ENCODE assay signal across 17 cellular contexts in the genomic region with DNA sequence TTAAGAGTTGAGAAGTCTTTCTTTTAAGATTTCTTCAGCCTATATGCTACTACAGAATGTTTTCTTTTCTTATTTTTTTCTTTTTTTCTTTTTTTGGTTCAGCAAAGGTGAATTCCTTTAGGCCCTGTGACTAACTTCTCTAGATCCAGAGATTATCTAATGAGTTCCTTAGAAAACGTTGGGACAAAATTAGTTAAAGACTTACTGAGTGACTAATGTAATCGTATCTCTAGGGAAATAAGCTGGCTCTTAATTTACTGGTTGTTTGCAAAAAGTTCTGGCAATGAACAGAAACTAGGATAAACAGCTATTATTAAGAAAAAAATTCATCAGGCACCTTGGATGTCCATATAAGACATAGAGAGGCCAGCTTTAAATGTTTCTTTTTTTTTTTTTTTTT. TPM values are rescaled to one million over a fixed set of nuclear protein-coding genes. Genes with fewer than 3 reads are reported as not detected.
"Had no signal": no experiment of that assay in that cellular context is flagged by ENCODE, and none has a peak within 500 bp of the region (broad histone marks: within the 10 kb centered on the region; RNA-seq: fewer than 3 reads in every experiment).

No MANE protein-coding gene starts in this region.

- H3K27me3 ChIP-seq: breast epithelium, esophagus squamous epithelium, stomach had no signal

- H3K27ac ChIP-seq: esophagus squamous epithelium, stomach had no signal

- ATAC-seq: activated naive CD4-positive, alpha-beta T cell treated with anti-CD3 and anti-CD28 coated beads, Interleukin-2, amount 50 U/mL, for 72 hours; left colon had no signal

- H3K4me1 ChIP-seq: breast epithelium, esophagus squamous epithelium, stomach had no signal

- H3K4me3 ChIP-seq: breast epithelium, esophagus squamous epithelium, stomach had no signal

- H3K9me3 ChIP-seq: breast epithelium, esophagus squamous epithelium, stomach had no signal

- DNase-seq: activated CD4-positive, alpha-beta T cell treated with anti-CD3 and anti-CD28 coated beads, Interleukin-2, amount 50 U/mL, for 1 hour; activated effector memory CD4-positive, alpha-beta T cell treated with Interleukin-2 at 50 U/mL for 16 hours; activated T-cell treated with anti-CD3 and anti-CD28 coated beads, Interleukin-2, amount 50 U/mL, for 24 hours; esophagus squamous epithelium; immature natural killer cell; left colon; mammary epithelial cell; nephron progenitor cell; stomach; T-helper 2 cell had no signal

- H3K36me3 ChIP-seq: breast epithelium, esophagus squamous epithelium, stomach had no signal

RNA-seq across cellular contexts. Expression of gene CSNK1A1L, which starts 30.7 kb away (rescaled TPM):
- total RNA-seq: activated naive CD4-positive, alpha-beta T cell treated with anti-CD3 and anti-CD28 coated beads, Interleukin-2, amount 50 U/mL, for 72 hours; breast epithelium; esophagus squamous epithelium; glomerular endothelial cell; left colon; mammary epithelial cell; omental fat pad; pulmonary artery endothelial cell; stomach; urinary bladder had no signal
- polyA plus RNA-seq: immature natural killer cell, mammary epithelial cell, stomach, thymus, urinary bladder had no signal
